ENCODE assay signal across 9 cellular contexts in genomic region chr14:52808101-52808500, GRCh38.
"Had no signal": no experiment of that assay in that cellular context is flagged by ENCODE, and none has a peak within 500 bp of the region (broad histone marks: within the 10 kb centered on the region; RNA-seq: fewer than 3 reads in every experiment).

No MANE protein-coding gene starts in this region.

- ATAC-seq: HCT116 had no signal

- H3K4me3 Mint-ChIP-seq: HFFc6, IgD-negative memory B cell had no signal

- FAIRE-seq: HTR-8/SVneo had no signal

- H3K36me3 ChIP-seq: HAP-1 had no signal

- H3K27ac Mint-ChIP-seq: HFFc6, IgD-negative memory B cell had no signal

- H3K9me3 Mint-ChIP-seq: HFFc6, IgD-negative memory B cell had no signal

- H3K36me3 Mint-ChIP-seq: IgD-negative memory B cell had no signal

- H3K27ac ChIP-seq: GM23248 had no signal

- H3K4me1 Mint-ChIP-seq: IgD-negative memory B cell had no signal

- H3K9me3 ChIP-seq: HAP-1 had no signal

- DNase-seq: GM23248, GOT3, H7, HFFc6, KBM-7 had no signal

- H3K4me3 ChIP-seq: GM23248, HAP-1 had no signal
